In the genomic region with DNA sequence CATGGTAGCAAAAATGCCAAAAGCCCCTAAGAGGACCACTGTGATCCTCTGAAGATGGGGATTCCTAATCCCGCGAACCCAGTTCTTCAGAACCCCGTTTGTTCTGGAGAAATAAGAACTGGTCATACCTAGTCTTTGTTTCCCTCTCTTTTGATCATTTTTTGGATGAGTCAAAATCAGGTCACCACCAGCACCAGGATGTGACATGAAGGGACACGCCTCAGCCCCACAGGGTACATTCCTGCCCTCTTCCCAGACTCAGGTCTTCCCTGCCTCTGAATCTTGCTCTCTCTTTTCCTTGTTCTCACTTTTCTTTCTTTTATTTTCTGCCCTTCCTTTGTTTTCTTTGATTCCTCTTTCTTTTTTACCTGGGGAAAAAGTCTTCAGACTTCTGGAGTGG, we compare ENCODE assay signal across 12 cellular contexts.
"Had no signal": no experiment of that assay in that cellular context is flagged by ENCODE, and none has a peak within 500 bp of the region (broad histone marks: within the 10 kb centered on the region; RNA-seq: fewer than 3 reads in every experiment).

No MANE protein-coding gene starts in this region.

- DNase-seq: activated CD4-positive, alpha-beta T cell treated with anti-CD3 and anti-CD28 coated beads for 4 hours; activated CD8-positive, alpha-beta T cell treated with anti-CD3 and anti-CD28 coated beads for 36 hours; activated naive CD4-positive, alpha-beta T cell treated with anti-CD3 and anti-CD28 coated beads, Interleukin-2, amount 50 U/mL, for 16 hours; central memory CD4-positive, alpha-beta T cell; effector memory CD8-positive, alpha-beta T cell; heart right ventricle; natural killer cell; stimulated activated CD4-positive, alpha-beta T cell treated with anti-CD3 and anti-CD28 coated beads, Interleukin-2, amount 100 ng/mL, for 48 hours had no signal

- ATAC-seq: activated CD8-positive, alpha-beta T cell treated with anti-CD3 and anti-CD28 coated beads for 36 hours; effector memory CD8-positive, alpha-beta T cell; heart right ventricle; left lobe of liver; natural killer cell had no signal

- H3K4me1 ChIP-seq: adrenal gland had no signal

- H3K4me3 ChIP-seq: adrenal gland, heart right ventricle had no signal

- H3K27ac ChIP-seq: adrenal gland, heart right ventricle had no signal

- H3K36me3 ChIP-seq: adrenal gland, heart right ventricle had no signal

- H3K27me3 ChIP-seq: adrenal gland had no signal

- H3K9me3 ChIP-seq: adrenal gland, heart right ventricle had no signal

- FAIRE-seq: frontal cortex, islet of Langerhans had no signal
